Comparison of ENCODE assay signal across 30 cellular contexts in the genomic region with DNA sequence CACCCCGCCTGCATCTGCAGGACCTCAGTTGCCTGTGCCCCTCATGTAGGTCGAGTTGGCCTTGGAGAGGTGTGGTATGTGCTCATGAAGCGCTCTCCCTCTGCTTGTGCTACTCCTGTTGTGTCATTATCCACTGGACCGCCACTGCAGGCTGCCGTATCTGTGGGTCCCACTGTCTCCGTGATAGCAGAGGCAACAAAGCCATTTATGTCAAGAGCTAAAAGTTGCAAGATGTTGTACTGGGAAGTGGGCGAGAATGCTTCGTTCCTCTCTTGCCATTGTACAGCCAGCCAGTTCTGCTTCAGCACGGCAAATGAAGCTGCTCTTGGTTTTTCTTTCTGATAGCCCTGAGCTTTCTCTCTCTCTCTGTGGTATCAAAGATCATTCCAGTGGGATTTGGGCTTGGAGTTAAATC.
A peak's percentile ranks its signal among the peaks of the same experiment; 100 is the strongest.
DNase-seq lines count a peak whose midpoint lies in the region; ATAC-seq, FAIRE-seq and TF ChIP-seq lines count a peak whose summit lies in the region.
"Had no signal": no experiment of that assay in that cellular context is flagged by ENCODE, and none has a peak within 500 bp of the region (broad histone marks: within the 10 kb centered on the region; RNA-seq: fewer than 3 reads in every experiment).

No MANE protein-coding gene starts in this region.

- CTCF ChIA-PET in K562 (lab: Yijun Ruan, JAX; ENCODE audit: low intra/inter-chr PET ratio), result no interaction called here

- no peaks in the 10 kb centered on the region for H3K9me1 ChIP-seq in K562 (ENCODE audit: control insufficient read depth, insufficient read depth, low read length)

- FAIRE-seq in K562 (lab: Jason Lieb, UNC), result no peak
- FAIRE-seq: bronchial epithelial cell, keratinocyte had no signal

- no peaks in the 10 kb centered on the region for H3K9me3 ChIP-seq in GM23248 (ENCODE audit: low read depth)
- no peaks in the 10 kb centered on the region for H3K9me3 ChIP-seq in K562 (replicated peaks; ENCODE audit: control insufficient read depth, insufficient read depth, low read depth, low read length)
- H3K9me3 ChIP-seq in neural progenitor cell (ENCODE audit: low read depth), result no peaks in the 10 kb centered on the region
- H3K9me3 ChIP-seq: BLaER1, esophagus squamous epithelium, gastroesophageal sphincter, SK-N-SH had no signal

- POLR2A ChIA-PET in K562 (lab: Yijun Ruan, JAX), result interaction anchor here (0.8 kb wide), 1 partner anchor 156 kb away, joined by 3 read pairs; no protein-coding TSS in a partner anchor

- H3K4me1 ChIP-seq in GM23248 (ENCODE audit: insufficient read depth), result no peaks in the 10 kb centered on the region
- H3K4me1 ChIP-seq in K562 (replicated peaks in 1 of 2; ENCODE audit: control insufficient read depth in 2 of 2, insufficient read depth in 2 of 2, low read length in 2 of 2), result peaks cover 6 to 13% of the 10 kb centered on the region in 2 experiments; a peak in 4 of 5 replicates
- H3K4me1 ChIP-seq in neural progenitor cell, result no peaks in the 10 kb centered on the region
- H3K4me1 ChIP-seq: BLaER1, esophagus squamous epithelium, gastroesophageal sphincter had no signal

- ATAC-seq in K562 (peak; percentile 82), HG03280 (IDR thresholded peaks at IDR 0.05; ENCODE audit: unreplicated experiment) (no peak), HG03175 (IDR thresholded peaks at IDR 0.05; ENCODE audit: unreplicated experiment) (no peak)
- ATAC-seq: activated T-cell treated with anti-CD3 and anti-CD28 coated beads, Interleukin-2, amount 50 U/mL, for 72 hours; gastroesophageal sphincter; stimulated activated effector memory CD8-positive, alpha-beta T cell treated with anti-CD3 and anti-CD28 coated beads, Interleukin-12 subunit alpha, Interleukin-12 subunit beta, amount 100 ng/mL, for 72 hours had no signal

- H3K79me2 ChIP-seq in GM23248 (ENCODE audit: insufficient read depth) (no peaks in the 10 kb centered on the region), K562 (ENCODE audit: control insufficient read depth, insufficient read depth, low read length) (no peaks in the 10 kb centered on the region), neural progenitor cell (ENCODE audit: low read depth) (no peaks in the 10 kb centered on the region)

- H3K27ac Mint-ChIP-seq in neural progenitor cell, result peak overlapping the region; percentile 36
- H3K27ac Mint-ChIP-seq: activated naive CD4-positive, alpha-beta T cell treated with anti-CD3 and anti-CD28 coated beads for 36 hours; activated T-cell treated with anti-CD3 and anti-CD28 coated beads, Interleukin-2, amount 50 U/mL, for 72 hours; IgD-negative memory B cell; stimulated activated effector memory CD8-positive, alpha-beta T cell treated with anti-CD3 and anti-CD28 coated beads, Interleukin-12 subunit alpha, Interleukin-12 subunit beta, amount 100 ng/mL, for 72 hours had no signal

- no peak for TF ChIP-seq EP300 in K562 (IDR thresholded peaks at IDR 0.05; ENCODE audit: low read length)

- no peaks in the 10 kb centered on the region for H3K36me3 Mint-ChIP-seq in neural progenitor cell
- H3K36me3 Mint-ChIP-seq: IgD-negative memory B cell; stimulated activated effector memory CD8-positive, alpha-beta T cell treated with anti-CD3 and anti-CD28 coated beads, Interleukin-12 subunit alpha, Interleukin-12 subunit beta, amount 100 ng/mL, for 72 hours had no signal

- in situ Hi-C loops in GM23248 (cut with MboI) (no loop called here), K562 (cut with MboI) (no loop called here)

- H3K27me3 ChIP-seq in GM23248 (replicated peaks; ENCODE audit: insufficient read depth), result no peaks in the 10 kb centered on the region
- H3K27me3 ChIP-seq in K562 (ENCODE audit: control insufficient read depth in 2 of 2, insufficient read depth in 2 of 2, low read length in 2 of 2), result no peaks in the 10 kb centered on the region
- no peaks in the 10 kb centered on the region for H3K27me3 ChIP-seq in neural progenitor cell
- H3K27me3 ChIP-seq: BLaER1, gastroesophageal sphincter had no signal

- H3K4me3 ChIP-seq in GM23248 (no peak overlapping the region), K562 (no peak overlapping the region), neural progenitor cell (no peak overlapping the region)
- H3K4me3 ChIP-seq: BLaER1, esophagus squamous epithelium, gastroesophageal sphincter, lung had no signal

- 0 out of 2 replicates have a peak overlapping the region, but pooled peaks have one; percentile 37 for H2AFZ ChIP-seq in GM23248
- H2AFZ ChIP-seq in K562 (ENCODE audit: low read depth, low read length), result peak overlapping the region; percentile 89
- peak overlapping the region; percentile 7 for H2AFZ ChIP-seq in neural progenitor cell (replicated peaks)

- H4K20me1 ChIP-seq in GM23248 (ENCODE audit: insufficient read depth) (no peaks in the 10 kb centered on the region), K562 (replicated peaks; ENCODE audit: control insufficient read depth, insufficient read depth, low read length) (no peaks in the 10 kb centered on the region), neural progenitor cell (ENCODE audit: low read depth) (no peaks in the 10 kb centered on the region)
- H4K20me1 ChIP-seq: BLaER1 had no signal

- H3K9ac ChIP-seq in GM23248 (no peak overlapping the region), K562 (ENCODE audit: insufficient read depth in 1 of 2, low read depth in 2 of 2, low read length in 2 of 2) (peak overlapping the region in 1 of 2 experiments; percentile 50; a peak in 1 of 4 replicates), neural progenitor cell (no peak overlapping the region)
- H3K9ac ChIP-seq: BLaER1, SK-N-SH had no signal

- no peaks in the 10 kb centered on the region for H3K9me2 ChIP-seq in GM23248 (ENCODE audit: insufficient read depth)
- H3K9me2 ChIP-seq: SK-N-SH had no signal

- peaks cover 5% of the 10 kb centered on the region for H3K9me3 Mint-ChIP-seq in neural progenitor cell
- H3K9me3 Mint-ChIP-seq: activated naive CD4-positive, alpha-beta T cell treated with anti-CD3 and anti-CD28 coated beads for 36 hours; stimulated activated effector memory CD8-positive, alpha-beta T cell treated with anti-CD3 and anti-CD28 coated beads, Interleukin-12 subunit alpha, Interleukin-12 subunit beta, amount 100 ng/mL, for 72 hours had no signal

- TF ChIP-seq CTCF in K562 (IDR thresholded peaks at IDR 0.05 in 2 of 3, conservative IDR thresholded peaks at IDR 0.05 in 1 of 3; ENCODE audit: insufficient read depth in 2 of 3, low read depth in 1 of 3, low read length in 3 of 3) (no peak), neural progenitor cell (IDR thresholded peaks at IDR 0.05) (no peak)

- 0 out of 2 replicates have a peak, but pooled peaks cover 5% of the 10 kb centered on the region for H3F3A ChIP-seq in GM23248 (ENCODE audit: insufficient read depth)
- no peaks in the 10 kb centered on the region for H3F3A ChIP-seq in neural progenitor cell (ENCODE audit: low read depth)

- H3K4me3 Mint-ChIP-seq in neural progenitor cell, result no peak overlapping the region
- H3K4me3 Mint-ChIP-seq: activated naive CD4-positive, alpha-beta T cell treated with anti-CD3 and anti-CD28 coated beads for 36 hours; activated T-cell treated with anti-CD3 and anti-CD28 coated beads, Interleukin-2, amount 50 U/mL, for 72 hours; IgD-negative memory B cell; stimulated activated effector memory CD8-positive, alpha-beta T cell treated with anti-CD3 and anti-CD28 coated beads, Interleukin-12 subunit alpha, Interleukin-12 subunit beta, amount 100 ng/mL, for 72 hours had no signal

- peaks cover 9% of the 10 kb centered on the region for H3K4me1 Mint-ChIP-seq in neural progenitor cell
- H3K4me1 Mint-ChIP-seq: IgD-negative memory B cell had no signal

- intact Hi-C loops in K562 (cut with micrococcal nuclease), result no loop called here

- no peaks in the 10 kb centered on the region for H3K36me3 ChIP-seq in GM23248 (ENCODE audit: low read depth)
- H3K36me3 ChIP-seq in K562 (ENCODE audit: control insufficient read depth, insufficient read depth, low read length), result no peaks in the 10 kb centered on the region
- no peaks in the 10 kb centered on the region for H3K36me3 ChIP-seq in neural progenitor cell
- H3K36me3 ChIP-seq: BLaER1, esophagus squamous epithelium, gastroesophageal sphincter had no signal

- TF ChIP-seq RAD21 in K562 (CRISPR knock-in tag; conservative IDR thresholded peaks at IDR 0.05 in 1 of 2, IDR thresholded peaks at IDR 0.05 in 1 of 2), result no peak

- no peak for TF ChIP-seq POLR2A in K562 (conservative IDR thresholded peaks at IDR 0.05)

- 81% methylated on average over 9 of the region's 9 CpGs for WGBS in GM23248 (ENCODE audit: low coverage in 1 of 2, low lambda C conversion rate in 2 of 2, missing lambda C conversion rate in 2 of 2), 2 experiments
- WGBS in K562 (ENCODE audit: insufficient coverage, low coverage, missing lambda C conversion rate), result 28% methylated on average over 9 of the region's 9 CpGs

- H3K27ac ChIP-seq in GM23248 (no peak overlapping the region), K562 (ENCODE audit: extremely low read depth, low read depth, low read length) (no peak overlapping the region), neural progenitor cell (no peak overlapping the region)
- H3K27ac ChIP-seq: BLaER1, esophagus squamous epithelium, gastroesophageal sphincter had no signal

- H3K27me3 Mint-ChIP-seq in neural progenitor cell (ENCODE audit: insufficient read depth, low read depth), result peaks cover 3% of the 10 kb centered on the region

- H3K4me2 ChIP-seq in GM23248 (ENCODE audit: unreplicated experiment) (no peak overlapping the region), K562 (ENCODE audit: insufficient read depth, low read length) (peak overlapping the region; percentile 60), neural progenitor cell (no peak overlapping the region)
- H3K4me2 ChIP-seq: BLaER1, SK-N-SH had no signal

- DNase-seq in GM23248 (no peak), MV-4-11 (lab: John Stamatoyannopoulos, UW) (peak; percentile 9), K562 (ENCODE audit: extremely low read depth in 1 of 4, low spot score in 3 of 4) (peak in 2 of 4 experiments; percentile 33 to 51), neural progenitor cell (ENCODE audit: low spot score) (no peak), hippocampal formation (lab: John Stamatoyannopoulos, UW) (no peak)
- DNase-seq: ACHN; activated CD4-positive, alpha-beta T cell treated with anti-CD3 and anti-CD28 coated beads for 48 hours; activated naive CD4-positive, alpha-beta T cell treated with anti-CD3 and anti-CD28 coated beads for 36 hours; activated T-cell treated with anti-CD3 and anti-CD28 coated beads, Interleukin-2, amount 50 U/mL, for 72 hours; amygdala; cortex of kidney; DMS79 treated with DMSO at 0.1 percent for 48 hours; esophagus squamous epithelium; GOT3; NCI-H1436; NCI-H2107; nucleus accumbens; RPMI8226; SK-N-SH; stimulated activated CD4-positive, alpha-beta T cell treated with anti-CD3 and anti-CD28 coated beads, Interleukin-2, amount 100 ng/mL, for 48 hours; T-helper 2 cell had no signal

- no TSS peak for BruUV-seq in K562 (replicated peaks; lab: Mats Ljungman, UMichigan)

Comparison
In these comparisons a context has a peak if more than half of its experiments do, and no peak if none do; other contexts are left out.
1. H2AFZ ChIP-seq: peak in every context shown above with its lines; median percentile 89 in K562; 37 in GM23248; 7 in neural progenitor cell.